In genomic region chr1:147080013-147080661, GRCh38 we compare ENCODE assay signal across 10 cellular contexts.
A peak's percentile ranks its signal among the peaks of the same experiment; 100 is the strongest.
DNase-seq lines count a peak whose midpoint lies in the region; ATAC-seq lines count a peak whose summit lies in the region.
"Had no signal": no experiment of that assay in that cellular context is flagged by ENCODE, and none has a peak within 500 bp of the region (broad histone marks: within the 10 kb centered on the region; RNA-seq: fewer than 3 reads in every experiment).

No MANE protein-coding gene starts in this region.

- peaks cover 11% of the 10 kb centered on the region for H3K4me1 ChIP-seq in mesenchymal stem cell (ENCODE audit: control insufficient read depth, insufficient read depth, low read depth, low read length)

- no peak overlapping the region for H3K4me2 ChIP-seq in mesenchymal stem cell (ENCODE audit: low read length, poor library complexity, severe bottlenecking)

- WGBS in mesenchymal stem cell: 5% methylated on average over 35 of the region's 35 CpGs

- H3K27me3 Mint-ChIP-seq in stimulated activated naive CD8-positive, alpha-beta T cell treated with anti-CD3 and anti-CD28 coated beads, Interleukin-15, Interleukin-2, amounts not matched to agents 100 ng/mL and 50 ng/mL, for 24 hours: peaks cover 93% of the 10 kb centered on the region
- H3K27me3 Mint-ChIP-seq in activated naive CD8-positive, alpha-beta T cell treated with anti-CD3 and anti-CD28 coated beads, Interleukin-2, amount 10 ng/mL, durations not matched to agents 7 days and 5 days: peaks cover 83% of the 10 kb centered on the region

- no peaks in the 10 kb centered on the region for H3K9me3 Mint-ChIP-seq in stimulated activated naive CD8-positive, alpha-beta T cell treated with anti-CD3 and anti-CD28 coated beads, Interleukin-15, Interleukin-2, amounts not matched to agents 100 ng/mL and 50 ng/mL, for 24 hours
- H3K9me3 Mint-ChIP-seq in activated naive CD8-positive, alpha-beta T cell treated with anti-CD3 and anti-CD28 coated beads, Interleukin-2, amount 10 ng/mL, durations not matched to agents 7 days and 5 days: peaks cover 1% of the 10 kb centered on the region

- no peaks in the 10 kb centered on the region for H3K36me3 Mint-ChIP-seq in stimulated activated naive CD8-positive, alpha-beta T cell treated with anti-CD3 and anti-CD28 coated beads, Interleukin-15, Interleukin-2, amounts not matched to agents 100 ng/mL and 50 ng/mL, for 24 hours (ENCODE audit: low read depth)
- no peaks in the 10 kb centered on the region for H3K36me3 Mint-ChIP-seq in activated naive CD8-positive, alpha-beta T cell treated with anti-CD3 and anti-CD28 coated beads, Interleukin-2, amount 10 ng/mL, durations not matched to agents 7 days and 5 days

- H2BK120ac ChIP-seq in mesenchymal stem cell (ENCODE audit: low read depth, low read length): no peak overlapping the region

- no peak overlapping the region for H2AK5ac ChIP-seq in mesenchymal stem cell (ENCODE audit: low read length, severe bottlenecking)

- H3K4ac ChIP-seq in mesenchymal stem cell (ENCODE audit: low read depth in 1 of 2, low read length in 2 of 2): no peak overlapping the region

- peaks cover 48% of the 10 kb centered on the region for H3K4me1 Mint-ChIP-seq in stimulated activated naive CD8-positive, alpha-beta T cell treated with anti-CD3 and anti-CD28 coated beads, Interleukin-15, Interleukin-2, amounts not matched to agents 100 ng/mL and 50 ng/mL, for 24 hours (ENCODE audit: low read depth)
- peaks cover 32% of the 10 kb centered on the region for H3K4me1 Mint-ChIP-seq in activated naive CD8-positive, alpha-beta T cell treated with anti-CD3 and anti-CD28 coated beads, Interleukin-2, amount 10 ng/mL, durations not matched to agents 7 days and 5 days

- no peak for ATAC-seq in stimulated activated naive CD8-positive, alpha-beta T cell treated with anti-CD3 and anti-CD28 coated beads, Interleukin-15, Interleukin-2, amounts not matched to agents 100 U/mL and 50 U/mL, for 24 hours
- no peak for ATAC-seq in activated naive CD8-positive, alpha-beta T cell treated with anti-CD3 and anti-CD28 coated beads, Interleukin-2, amount 10 ng/mL, durations not matched to agents 7 days and 5 days (ENCODE audit: low read depth)
- no peak for ATAC-seq in HG02852 (IDR thresholded peaks at IDR 0.05; ENCODE audit: unreplicated experiment)
- no peak for ATAC-seq in HG03571 (IDR thresholded peaks at IDR 0.05; ENCODE audit: unreplicated experiment)

- peak overlapping the region in 1 of 2 experiments; percentile 24 for H3K4me3 ChIP-seq in mesenchymal stem cell (ENCODE audit: insufficient read depth in 1 of 2, low read depth in 1 of 2, low read length in 2 of 2)

- no peaks in the 10 kb centered on the region for H3K36me3 ChIP-seq in mesenchymal stem cell (ENCODE audit: control insufficient read depth in 1 of 2, insufficient read depth in 2 of 2, low read depth in 1 of 2, low read length in 2 of 2)
- H3K36me3 ChIP-seq: ascending aorta had no signal

- H2BK15ac ChIP-seq in mesenchymal stem cell (ENCODE audit: low read depth, poor library complexity, severe bottlenecking): no peak overlapping the region

- peaks cover 70 to 87% of the 10 kb centered on the region in 2 experiments for H3K27me3 ChIP-seq in mesenchymal stem cell (ENCODE audit: control insufficient read depth in 1 of 2, insufficient read depth in 1 of 2, low read length in 2 of 2)

- no peak overlapping the region for H2BK12ac ChIP-seq in mesenchymal stem cell (ENCODE audit: low read length in 2 of 2)

- no peak overlapping the region for H3K9ac ChIP-seq in mesenchymal stem cell (ENCODE audit: low read length)

- no peak overlapping the region for H2AFZ ChIP-seq in mesenchymal stem cell (ENCODE audit: low read depth, low read length)

- no peaks in the 10 kb centered on the region for H3K9me3 ChIP-seq in mesenchymal stem cell (ENCODE audit: control insufficient read depth, low read length)
- H3K9me3 ChIP-seq: ascending aorta had no signal

- H4K8ac ChIP-seq in mesenchymal stem cell (ENCODE audit: low read length): no peak overlapping the region

- H3K79me1 ChIP-seq in mesenchymal stem cell (replicated peaks; ENCODE audit: low read length, poor library complexity, severe bottlenecking): no peaks in the 10 kb centered on the region

- peak overlapping the region; percentile 73 for H3K4me3 Mint-ChIP-seq in stimulated activated naive CD8-positive, alpha-beta T cell treated with anti-CD3 and anti-CD28 coated beads, Interleukin-15, Interleukin-2, amounts not matched to agents 100 ng/mL and 50 ng/mL, for 24 hours
- H3K4me3 Mint-ChIP-seq in activated naive CD8-positive, alpha-beta T cell treated with anti-CD3 and anti-CD28 coated beads, Interleukin-2, amount 10 ng/mL, durations not matched to agents 7 days and 5 days: peak overlapping the region; percentile 69

- no peak overlapping the region for H3K23ac ChIP-seq in mesenchymal stem cell (ENCODE audit: low read length in 2 of 2)

- H3K27ac Mint-ChIP-seq in stimulated activated naive CD8-positive, alpha-beta T cell treated with anti-CD3 and anti-CD28 coated beads, Interleukin-15, Interleukin-2, amounts not matched to agents 100 ng/mL and 50 ng/mL, for 24 hours: no peak overlapping the region
- H3K27ac Mint-ChIP-seq in activated naive CD8-positive, alpha-beta T cell treated with anti-CD3 and anti-CD28 coated beads, Interleukin-2, amount 10 ng/mL, durations not matched to agents 7 days and 5 days: no peak overlapping the region

- H3K27ac ChIP-seq in mesenchymal stem cell (ENCODE audit: low read length, poor library complexity, severe bottlenecking): no peak overlapping the region
- H3K27ac ChIP-seq: ascending aorta had no signal

- peak overlapping the region; percentile 31 for H4K91ac ChIP-seq in mesenchymal stem cell (ENCODE audit: low read length)

- no peak overlapping the region for H3K14ac ChIP-seq in mesenchymal stem cell (ENCODE audit: low read length in 2 of 2)

- H3K18ac ChIP-seq in mesenchymal stem cell (ENCODE audit: low read depth in 1 of 2, low read length in 2 of 2): no peak overlapping the region

- no peak overlapping the region for H2BK5ac ChIP-seq in mesenchymal stem cell (ENCODE audit: low read depth, low read length, poor library complexity, severe bottlenecking)

- POLR2A ChIA-PET in activated naive CD8-positive, alpha-beta T cell treated with anti-CD3 and anti-CD28 coated beads, Interleukin-2, amount 10 ng/mL, durations not matched to agents 7 days and 5 days (lab: Charles Lee): interaction anchor here (0.8 to 1.2 kb wide), 2 partner anchors 37 to 91 kb away, joined by 3 to 4 read pairs; no protein-coding TSS in a partner anchor

- DNase-seq in stimulated activated naive CD8-positive, alpha-beta T cell treated with anti-CD3 and anti-CD28 coated beads, Interleukin-15, Interleukin-2, amounts not matched to agents 100 U/mL and 50 U/mL, for 24 hours: no peak
- DNase-seq in activated naive CD8-positive, alpha-beta T cell treated with anti-CD3 and anti-CD28 coated beads, Interleukin-2, amount 10 ng/mL, durations not matched to agents 7 days and 5 days: peak; percentile 48
- DNase-seq in mesenchymal stem cell (no peak), NCI-H345 (lab: John Stamatoyannopoulos, UW) (no peak), NCI-H2081 (lab: John Stamatoyannopoulos, UW) (no peak)
- DNase-seq: NCI-H510A treated with DMSO at 0.1 percent for 48 hours had no signal
